ENCODE assay signal across 1 cellular context in genomic region chr21:33455858-33456446, GRCh38.
A peak's percentile ranks its signal among the peaks of the same experiment; 100 is the strongest.
TF ChIP-seq lines count a peak whose summit lies in the region.

No MANE protein-coding gene starts in this region.

TF ChIP-seq in H1, 55 proteins besides CTCF, POLR2A, EP300 and RAD21:
- TF ChIP-seq RXRA (IDR thresholded peaks at IDR 0.05; ENCODE audit: insufficient read depth, low read depth, low read length): no peak
- TF ChIP-seq MAFK (IDR thresholded peaks at IDR 0.05; ENCODE audit: low read depth, low read length): peak; percentile 52; the same call in 1 of the 2 replicates
